Comparison of ENCODE assay signal across 9 cellular contexts in genomic region chr12:124509676-124510300, GRCh38. TPM values are rescaled to one million over a fixed set of nuclear protein-coding genes. Genes with fewer than 3 reads are reported as not detected.
DNase-seq lines count a peak whose midpoint lies in the region; ATAC-seq and TF ChIP-seq lines count a peak whose summit lies in the region.
"Had no signal": no experiment of that assay in that cellular context is flagged by ENCODE, and none has a peak within 500 bp of the region (broad histone marks: within the 10 kb centered on the region; RNA-seq: fewer than 3 reads in every experiment).

No MANE protein-coding gene starts in this region.

- peak overlapping the region; percentile 12 for H3K27ac ChIP-seq in endodermal cell (ENCODE audit: low read depth, low read length)

- H3K27ac Mint-ChIP-seq in stimulated activated naive CD8-positive, alpha-beta T cell treated with anti-CD3 and anti-CD28 coated beads, Interleukin-15, amount 100 ng/mL, for 72 hours = no peak overlapping the region
- peak overlapping the region; percentile 81 for H3K27ac Mint-ChIP-seq in endodermal cell
- H3K27ac Mint-ChIP-seq in activated naive CD4-positive, alpha-beta T cell treated with anti-CD3 and anti-CD28 coated beads, Interleukin-2, amount 50 U/mL, for 72 hours = peak overlapping the region in 1 of 2 donors; percentile 22

- H3K9ac ChIP-seq in endodermal cell (ENCODE audit: extremely low read depth, low read length, poor library complexity, severe bottlenecking) = no peak overlapping the region

- peaks cover 75% of the 10 kb centered on the region for H3K4me1 Mint-ChIP-seq in stimulated activated naive CD8-positive, alpha-beta T cell treated with anti-CD3 and anti-CD28 coated beads, Interleukin-15, amount 100 ng/mL, for 72 hours
- peaks cover 39% of the 10 kb centered on the region for H3K4me1 Mint-ChIP-seq in endodermal cell

- no peaks in the 10 kb centered on the region for H3K9me3 Mint-ChIP-seq in stimulated activated naive CD8-positive, alpha-beta T cell treated with anti-CD3 and anti-CD28 coated beads, Interleukin-15, amount 100 ng/mL, for 72 hours
- H3K9me3 Mint-ChIP-seq in endodermal cell = no peaks in the 10 kb centered on the region
- H3K9me3 Mint-ChIP-seq in activated naive CD4-positive, alpha-beta T cell treated with anti-CD3 and anti-CD28 coated beads, Interleukin-2, amount 50 U/mL, for 72 hours = no peaks in the 10 kb centered on the region
- H3K9me3 Mint-ChIP-seq: CD4-positive, alpha-beta memory T cell had no signal

- H3K9me3 ChIP-seq in endodermal cell (ENCODE audit: control insufficient read depth, low read length) = no peaks in the 10 kb centered on the region

- no peak overlapping the region for H3K4me3 Mint-ChIP-seq in stimulated activated naive CD8-positive, alpha-beta T cell treated with anti-CD3 and anti-CD28 coated beads, Interleukin-15, amount 100 ng/mL, for 72 hours
- no peak overlapping the region for H3K4me3 Mint-ChIP-seq in endodermal cell
- H3K4me3 Mint-ChIP-seq: CD4-positive, alpha-beta memory T cell had no signal

- no peaks in the 10 kb centered on the region for H3K27me3 ChIP-seq in endodermal cell (ENCODE audit: control insufficient read depth, insufficient read depth, low read length, poor library complexity, severe bottlenecking)

- H3K36me3 ChIP-seq in endodermal cell (ENCODE audit: control insufficient read depth, insufficient read depth, low read length) = no peaks in the 10 kb centered on the region

- H3K36me3 Mint-ChIP-seq in endodermal cell (ENCODE audit: low read depth) = peaks cover 9% of the 10 kb centered on the region
- H3K36me3 Mint-ChIP-seq in activated naive CD4-positive, alpha-beta T cell treated with anti-CD3 and anti-CD28 coated beads, Interleukin-2, amount 50 U/mL, for 72 hours = no peaks in the 10 kb centered on the region

- H3K4me3 ChIP-seq in endodermal cell (ENCODE audit: low read length) = no peak overlapping the region

- H3K27me3 Mint-ChIP-seq in stimulated activated naive CD8-positive, alpha-beta T cell treated with anti-CD3 and anti-CD28 coated beads, Interleukin-15, amount 100 ng/mL, for 72 hours = no peaks in the 10 kb centered on the region
- H3K27me3 Mint-ChIP-seq in endodermal cell (ENCODE audit: insufficient read depth) = no peaks in the 10 kb centered on the region
- H3K27me3 Mint-ChIP-seq: CD4-positive, alpha-beta memory T cell had no signal

- 57 to 77% methylated on average over 16 of the region's 16 CpGs for WGBS in endodermal cell (ENCODE audit: insufficient coverage in 1 of 2, insufficient read length in 1 of 2), 2 experiments

- TF ChIP-seq CTCF in endodermal cell (conservative IDR thresholded peaks at IDR 0.05) = no peak
- TF ChIP-seq CTCF in GM10266 (IDR thresholded peaks at IDR 0.05; ENCODE audit: control insufficient read depth, insufficient read depth, low read depth, missing control alignments) = no peak

- peak; percentile 31 for ATAC-seq in stimulated activated naive CD8-positive, alpha-beta T cell treated with anti-CD3 and anti-CD28 coated beads, Interleukin-15, amount 100 ng/mL, for 72 hours
- ATAC-seq in stimulated activated naive CD8-positive, alpha-beta T cell treated with anti-CD3 and anti-CD28 coated beads, Interleukin-15, Interleukin-2, amounts not matched to agents 100 U/mL and 50 U/mL, for 24 hours = no peak
- no peak for ATAC-seq in activated naive CD4-positive, alpha-beta T cell treated with anti-CD3 and anti-CD28 coated beads, Interleukin-2, amount 50 U/mL, for 72 hours

- DNase-seq in stimulated activated naive CD8-positive, alpha-beta T cell treated with anti-CD3 and anti-CD28 coated beads, Interleukin-15, amount 100 ng/mL, for 72 hours = no peak
- no peak for DNase-seq in stimulated activated naive CD8-positive, alpha-beta T cell treated with anti-CD3 and anti-CD28 coated beads, Interleukin-15, Interleukin-2, amounts not matched to agents 100 U/mL and 50 U/mL, for 24 hours
- DNase-seq in endodermal cell = no peak
- DNase-seq in midbrain (lab: John Stamatoyannopoulos, UW) = peak; percentile 70
- no peak for DNase-seq in GM10266 (ENCODE audit: extremely low spot score)
- DNase-seq in SKM-1 (lab: John Stamatoyannopoulos, UW; ENCODE audit: unreplicated experiment) = no peak
- no peak for DNase-seq in CD1c-positive myeloid dendritic cell (ENCODE audit: extremely low spot score)
- DNase-seq in activated naive CD4-positive, alpha-beta T cell treated with anti-CD3 and anti-CD28 coated beads, Interleukin-2, amount 50 U/mL, for 72 hours (ENCODE audit: low spot score in 2 of 2) = no peak

- H3K4me1 ChIP-seq in endodermal cell (ENCODE audit: control insufficient read depth, insufficient read depth, low read length) = peaks cover 22% of the 10 kb centered on the region

RNA-seq across cellular contexts. Expression of gene NCOR2, which starts 57.6 kb away (rescaled TPM):
- 100 to 1,000 TPM; 185 to 207 TPM for total RNA-seq in endodermal cell
- polyA plus RNA-seq in endodermal cell (2013, experiment 1 of 2) = 112 TPM
- 110 TPM for polyA plus RNA-seq in endodermal cell (2013, experiment 2 of 2)
- 100 to 1,000 TPM in 1 of 2 donors, 10 to 100 TPM in 1; 66.8 to 125 TPM for total RNA-seq in activated naive CD4-positive, alpha-beta T cell treated with anti-CD3 and anti-CD28 coated beads, Interleukin-2, amount 50 U/mL, for 72 hours
